8 cellular contexts compared by ENCODE assay signal in the genomic region with DNA sequence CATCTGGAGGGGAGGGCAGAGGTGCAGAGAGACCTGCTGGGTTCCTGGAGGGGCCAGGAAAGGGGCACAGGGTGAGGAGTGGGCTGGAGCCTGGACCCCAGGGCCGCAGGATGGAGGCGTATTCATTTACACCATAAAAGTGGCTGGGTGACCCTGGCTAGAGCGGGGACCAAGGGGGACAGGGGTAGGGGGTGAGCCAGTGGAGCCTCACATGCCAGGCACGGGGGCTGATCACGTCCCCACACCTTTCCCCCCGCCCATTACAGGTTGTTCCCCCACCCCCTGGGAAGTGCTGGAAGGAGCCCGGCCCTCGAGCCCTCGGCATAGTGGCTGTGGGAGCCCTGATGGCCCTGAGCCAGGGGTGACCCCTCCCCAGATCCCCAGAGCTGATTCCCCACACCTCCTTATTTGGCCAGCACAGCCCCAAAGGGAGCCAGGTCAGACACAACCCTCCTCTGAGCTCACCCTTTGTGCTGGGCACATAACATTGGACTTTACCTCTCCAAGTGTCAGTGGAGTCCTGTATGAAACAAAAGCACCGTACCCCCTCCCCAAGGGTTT. TPM values are rescaled to one million over a fixed set of nuclear protein-coding genes. Genes with fewer than 3 reads are reported as not detected.
DNase-seq lines count a peak whose midpoint lies in the region; ATAC-seq and TF ChIP-seq lines count a peak whose summit lies in the region.

No MANE protein-coding gene starts in this region.

- WGBS in liver: 16% methylated on average over 10 of the region's 10 CpGs

- no peak for DNase-seq in cardiac muscle cell (ENCODE audit: low read depth in 1 of 2, low spot score in 1 of 2)
- no peak for DNase-seq in left ventricle myocardium superior
- no peak for DNase-seq in activated naive CD8-positive, alpha-beta T cell treated with anti-CD3 and anti-CD28 coated beads, Interleukin-2, amount 10 ng/mL, durations not matched to agents 7 days and 5 days
- DNase-seq in upper lobe of right lung: peak; percentile 67
- no peak for DNase-seq in NCI-H2227 treated with DMSO at 0.1 percent for 48 hours (lab: John Stamatoyannopoulos, UW)
- no peak for DNase-seq in posterior vena cava (ENCODE audit: low spot score)

- H3K27ac ChIP-seq in cardiac muscle cell (peak overlapping the region; percentile 88), liver (ENCODE audit: low read depth in 1 of 2, low read length in 2 of 2) (peak overlapping the region; percentile 93 to 98), upper lobe of right lung (peak overlapping the region; percentile 94)

- H3K9me3 ChIP-seq in cardiac muscle cell (ENCODE audit: low read depth): no peaks in the 10 kb centered on the region
- H3K9me3 ChIP-seq in liver (ENCODE audit: control insufficient read depth in 4 of 4, low read length in 3 of 4): no peaks in the 10 kb centered on the region
- no peaks in the 10 kb centered on the region for H3K9me3 ChIP-seq in upper lobe of right lung

- no peak overlapping the region for H3K4me3 ChIP-seq in cardiac muscle cell
- H3K4me3 ChIP-seq in liver (ENCODE audit: low read depth in 1 of 3, low read length in 3 of 3): peak overlapping the region; percentile 79 to 88 (median 80)
- H3K4me3 ChIP-seq in upper lobe of right lung: peak overlapping the region; percentile 98

- TF ChIP-seq CTCF in cardiac muscle cell (IDR thresholded peaks at IDR 0.05; ENCODE audit: low read depth, low read length) (no peak), liver (IDR thresholded peaks at IDR 0.05; ENCODE audit: low read depth, low read length, missing input control) (no peak), upper lobe of right lung (IDR thresholded peaks at IDR 0.05) (no peak)

- peaks cover 24% of the 10 kb centered on the region for H3K4me1 ChIP-seq in cardiac muscle cell (ENCODE audit: low read depth)
- H3K4me1 ChIP-seq in liver (ENCODE audit: control insufficient read depth in 4 of 4, insufficient read depth in 4 of 4, low read length in 3 of 4): peaks cover 20 to 46% (median 29%) of the 10 kb centered on the region in 4 donors
- H3K4me1 ChIP-seq in upper lobe of right lung: peaks cover 47% of the 10 kb centered on the region

- H3K27me3 Mint-ChIP-seq in activated naive CD8-positive, alpha-beta T cell treated with anti-CD3 and anti-CD28 coated beads, Interleukin-2, amount 10 ng/mL, durations not matched to agents 7 days and 5 days: no peaks in the 10 kb centered on the region

- H3K36me3 ChIP-seq in cardiac muscle cell (no peaks in the 10 kb centered on the region), liver (ENCODE audit: control insufficient read depth in 4 of 4, insufficient read depth in 3 of 4, low read depth in 1 of 4, low read length in 3 of 4) (peaks cover 0 to 14% (median 4%) of the 10 kb centered on the region in 4 donors), upper lobe of right lung (peaks cover 22% of the 10 kb centered on the region)

- H3K9me3 Mint-ChIP-seq in activated naive CD8-positive, alpha-beta T cell treated with anti-CD3 and anti-CD28 coated beads, Interleukin-2, amount 10 ng/mL, durations not matched to agents 7 days and 5 days: no peaks in the 10 kb centered on the region

- peaks cover 20% of the 10 kb centered on the region for H3K4me1 Mint-ChIP-seq in activated naive CD8-positive, alpha-beta T cell treated with anti-CD3 and anti-CD28 coated beads, Interleukin-2, amount 10 ng/mL, durations not matched to agents 7 days and 5 days

- H3K9ac ChIP-seq in liver (ENCODE audit: low read depth in 1 of 2, low read length in 2 of 2): peak overlapping the region; percentile 80 to 82

- peak overlapping the region; percentile 96 for H3K27ac Mint-ChIP-seq in activated naive CD8-positive, alpha-beta T cell treated with anti-CD3 and anti-CD28 coated beads, Interleukin-2, amount 10 ng/mL, durations not matched to agents 7 days and 5 days

- H3K36me3 Mint-ChIP-seq in activated naive CD8-positive, alpha-beta T cell treated with anti-CD3 and anti-CD28 coated beads, Interleukin-2, amount 10 ng/mL, durations not matched to agents 7 days and 5 days: no peaks in the 10 kb centered on the region

- POLR2A ChIA-PET in activated naive CD8-positive, alpha-beta T cell treated with anti-CD3 and anti-CD28 coated beads, Interleukin-2, amount 10 ng/mL, durations not matched to agents 7 days and 5 days (lab: Charles Lee): interaction anchor here (0.7 to 3.2 kb wide), 6 partner anchors 9 to 1772 kb away, joined by 3 to 15 read pairs (median 3); partner anchors contain the start of genes NDUFS8 and UNC93B1

- peak overlapping the region; percentile 97 for H3K4me3 Mint-ChIP-seq in activated naive CD8-positive, alpha-beta T cell treated with anti-CD3 and anti-CD28 coated beads, Interleukin-2, amount 10 ng/mL, durations not matched to agents 7 days and 5 days

- H3K27me3 ChIP-seq in cardiac muscle cell: no peaks in the 10 kb centered on the region
- H3K27me3 ChIP-seq in liver (ENCODE audit: control insufficient read depth in 4 of 4, insufficient read depth in 4 of 4, low read length in 3 of 4): no peaks in the 10 kb centered on the region
- no peaks in the 10 kb centered on the region for H3K27me3 ChIP-seq in upper lobe of right lung

- no peak for TF ChIP-seq RAD21 in liver (IDR thresholded peaks at IDR 0.05)

- intact Hi-C loops in left ventricle myocardium superior (cut with micrococcal nuclease): no loop called here
- intact Hi-C loops in upper lobe of right lung (cut with DNase I): no loop called here
- intact Hi-C loops in posterior vena cava (cut with DNase I): no loop called here

- ATAC-seq in left ventricle myocardium superior (no peak), upper lobe of right lung (no peak), HG02678 (IDR thresholded peaks at IDR 0.05; ENCODE audit: unreplicated experiment) (no peak)
- peak; percentile 1 for ATAC-seq in activated naive CD8-positive, alpha-beta T cell treated with anti-CD3 and anti-CD28 coated beads, Interleukin-2, amount 10 ng/mL, durations not matched to agents 7 days and 5 days (ENCODE audit: low read depth)

TF ChIP-seq in liver, 16 proteins besides CTCF, POLR2A, EP300 and RAD21 (continues in another document):
- peak; percentile 46 for TF ChIP-seq SP1 (IDR thresholded peaks at IDR 0.05)
- TF ChIP-seq HNF4A (conservative IDR thresholded peaks at IDR 0.05): peak; percentile 54 to 61
- TF ChIP-seq, protein P1, sequence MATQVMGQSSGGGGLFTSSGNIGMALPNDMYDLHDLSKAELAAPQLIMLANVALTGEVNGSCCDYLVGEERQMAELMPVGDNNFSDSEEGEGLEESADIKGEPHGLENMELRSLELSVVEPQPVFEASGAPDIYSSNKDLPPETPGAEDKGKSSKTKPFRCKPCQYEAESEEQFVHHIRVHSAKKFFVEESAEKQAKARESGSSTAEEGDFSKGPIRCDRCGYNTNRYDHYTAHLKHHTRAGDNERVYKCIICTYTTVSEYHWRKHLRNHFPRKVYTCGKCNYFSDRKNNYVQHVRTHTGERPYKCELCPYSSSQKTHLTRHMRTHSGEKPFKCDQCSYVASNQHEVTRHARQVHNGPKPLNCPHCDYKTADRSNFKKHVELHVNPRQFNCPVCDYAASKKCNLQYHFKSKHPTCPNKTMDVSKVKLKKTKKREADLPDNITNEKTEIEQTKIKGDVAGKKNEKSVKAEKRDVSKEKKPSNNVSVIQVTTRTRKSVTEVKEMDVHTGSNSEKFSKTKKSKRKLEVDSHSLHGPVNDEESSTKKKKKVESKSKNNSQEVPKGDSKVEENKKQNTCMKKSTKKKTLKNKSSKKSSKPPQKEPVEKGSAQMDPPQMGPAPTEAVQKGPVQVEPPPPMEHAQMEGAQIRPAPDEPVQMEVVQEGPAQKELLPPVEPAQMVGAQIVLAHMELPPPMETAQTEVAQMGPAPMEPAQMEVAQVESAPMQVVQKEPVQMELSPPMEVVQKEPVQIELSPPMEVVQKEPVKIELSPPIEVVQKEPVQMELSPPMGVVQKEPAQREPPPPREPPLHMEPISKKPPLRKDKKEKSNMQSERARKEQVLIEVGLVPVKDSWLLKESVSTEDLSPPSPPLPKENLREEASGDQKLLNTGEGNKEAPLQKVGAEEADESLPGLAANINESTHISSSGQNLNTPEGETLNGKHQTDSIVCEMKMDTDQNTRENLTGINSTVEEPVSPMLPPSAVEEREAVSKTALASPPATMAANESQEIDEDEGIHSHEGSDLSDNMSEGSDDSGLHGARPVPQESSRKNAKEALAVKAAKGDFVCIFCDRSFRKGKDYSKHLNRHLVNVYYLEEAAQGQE (IDR thresholded peaks at IDR 0.05): peak; percentile 19

RNA-seq across cellular contexts. Expression of gene TCIRG1, which starts 0.8 kb away (rescaled TPM):
- total RNA-seq in cardiac muscle cell (35.4 and 55.8 TPM in 2 replicates), left ventricle myocardium superior (25.8 TPM), liver (10 to 100 TPM; 32.2 to 96.1 TPM), upper lobe of right lung (216 TPM), posterior vena cava (100 to 1,000 TPM in 1 of 2 donors, 10 to 100 TPM in 1; 80.8 to 105 TPM)
- polyA plus RNA-seq in cardiac muscle cell (19.4 and 47.5 TPM in 2 replicates), liver (10 to 100 TPM; 42.6 to 46.4 TPM)
- 100 to 1,000 TPM; 297 to 308 TPM for total RNA-seq in activated naive CD8-positive, alpha-beta T cell treated with anti-CD3 and anti-CD28 coated beads, Interleukin-2, amount 10 ng/mL, durations not matched to agents 7 days and 5 days

RNA-seq across cellular contexts. Expression of gene NDUFS8, which starts 9.1 kb away (rescaled TPM):
- total RNA-seq in cardiac muscle cell (330 and 471 TPM in 2 replicates), left ventricle myocardium superior (514 TPM), liver (10 to 100 TPM; 61.2 to 89.8 TPM), upper lobe of right lung (118 TPM), posterior vena cava (100 to 1,000 TPM in 1 of 2 donors, 10 to 100 TPM in 1; 95.3 to 101 TPM)
- polyA plus RNA-seq in cardiac muscle cell (473 and 540 TPM in 2 replicates), liver (100 to 1,000 TPM; 122 to 148 TPM)
- 100 to 1,000 TPM; 117 to 128 TPM for total RNA-seq in activated naive CD8-positive, alpha-beta T cell treated with anti-CD3 and anti-CD28 coated beads, Interleukin-2, amount 10 ng/mL, durations not matched to agents 7 days and 5 days

RNA-seq across cellular contexts. Expression of gene ALDH3B1, which starts 29.5 kb away (rescaled TPM):
- total RNA-seq in cardiac muscle cell (0.45 and 1.2 TPM in 2 replicates), left ventricle myocardium superior (4.9 TPM), liver (1 to 10 TPM; 3.3 to 7.1 TPM), upper lobe of right lung (95.9 TPM), posterior vena cava (10 to 100 TPM; 11.2 to 15.0 TPM)
- polyA plus RNA-seq in cardiac muscle cell (0.55 and 0.66 TPM in 2 replicates), liver (1 to 10 TPM; 1.6 to 3.6 TPM)
- under 1 TPM; 0.45 to 0.61 TPM for total RNA-seq in activated naive CD8-positive, alpha-beta T cell treated with anti-CD3 and anti-CD28 coated beads, Interleukin-2, amount 10 ng/mL, durations not matched to agents 7 days and 5 days

RNA-seq across cellular contexts. Expression of gene UNC93B1, which starts 35.7 kb away (rescaled TPM):
- total RNA-seq in cardiac muscle cell (13.6 and 24.0 TPM in 2 replicates), left ventricle myocardium superior (7.6 TPM), liver (10 to 100 TPM; 16.5 to 19.1 TPM), upper lobe of right lung (79.5 TPM), posterior vena cava (10 to 100 TPM; 15.9 to 28.5 TPM)
- polyA plus RNA-seq in cardiac muscle cell (13.2 and 20.0 TPM in 2 replicates), liver (10 to 100 TPM in 1 of 2 donors, 1 to 10 TPM in 1; 9.2 to 13.6 TPM)
- total RNA-seq in activated naive CD8-positive, alpha-beta T cell treated with anti-CD3 and anti-CD28 coated beads, Interleukin-2, amount 10 ng/mL, durations not matched to agents 7 days and 5 days: 10 to 100 TPM; 35.1 to 42.6 TPM
